ENCODE assay signal across 2 cellular contexts in the genomic region with DNA sequence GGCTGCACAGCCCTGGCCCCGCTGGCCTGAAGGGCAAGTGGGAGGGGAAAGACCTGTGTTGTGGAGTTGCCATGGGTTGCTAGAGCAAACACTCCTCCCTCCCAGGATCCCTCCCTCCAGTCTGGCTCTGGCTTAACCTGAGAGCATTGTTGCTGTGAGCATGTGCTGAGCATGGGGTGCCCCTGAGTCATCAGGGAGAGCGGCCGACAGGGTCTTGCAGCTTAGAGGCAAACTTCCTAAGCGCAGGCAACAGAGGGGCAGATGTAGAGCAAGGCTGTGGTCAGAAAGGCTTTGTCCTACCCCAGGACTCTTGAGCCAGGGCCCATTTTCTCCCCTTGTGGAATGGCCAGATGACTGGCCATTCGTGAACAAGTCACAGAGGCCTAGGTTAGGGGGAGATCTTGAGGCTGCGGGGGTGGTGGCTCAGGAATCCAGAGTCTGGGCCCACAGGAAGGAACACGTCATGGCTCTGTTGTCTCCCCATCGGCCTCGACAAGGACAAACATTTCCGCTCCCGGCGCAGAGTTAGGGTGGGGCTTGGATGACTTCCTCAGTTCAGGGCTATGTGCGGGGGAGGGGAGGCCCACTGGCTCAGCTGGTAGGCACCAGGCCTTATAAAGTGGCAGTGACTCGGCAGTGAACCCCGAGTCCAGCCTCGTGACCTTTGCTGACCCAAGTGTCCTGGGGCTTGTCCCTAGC.
A peak's percentile ranks its signal among the peaks of the same experiment; 100 is the strongest.
TF ChIP-seq lines count a peak whose summit lies in the region.

No MANE protein-coding gene starts in this region.

TF ChIP-seq in HEK293, 187 proteins besides CTCF, POLR2A, EP300 and RAD21 (continued from another document and continues in another):
- TF ChIP-seq, protein P1, sequence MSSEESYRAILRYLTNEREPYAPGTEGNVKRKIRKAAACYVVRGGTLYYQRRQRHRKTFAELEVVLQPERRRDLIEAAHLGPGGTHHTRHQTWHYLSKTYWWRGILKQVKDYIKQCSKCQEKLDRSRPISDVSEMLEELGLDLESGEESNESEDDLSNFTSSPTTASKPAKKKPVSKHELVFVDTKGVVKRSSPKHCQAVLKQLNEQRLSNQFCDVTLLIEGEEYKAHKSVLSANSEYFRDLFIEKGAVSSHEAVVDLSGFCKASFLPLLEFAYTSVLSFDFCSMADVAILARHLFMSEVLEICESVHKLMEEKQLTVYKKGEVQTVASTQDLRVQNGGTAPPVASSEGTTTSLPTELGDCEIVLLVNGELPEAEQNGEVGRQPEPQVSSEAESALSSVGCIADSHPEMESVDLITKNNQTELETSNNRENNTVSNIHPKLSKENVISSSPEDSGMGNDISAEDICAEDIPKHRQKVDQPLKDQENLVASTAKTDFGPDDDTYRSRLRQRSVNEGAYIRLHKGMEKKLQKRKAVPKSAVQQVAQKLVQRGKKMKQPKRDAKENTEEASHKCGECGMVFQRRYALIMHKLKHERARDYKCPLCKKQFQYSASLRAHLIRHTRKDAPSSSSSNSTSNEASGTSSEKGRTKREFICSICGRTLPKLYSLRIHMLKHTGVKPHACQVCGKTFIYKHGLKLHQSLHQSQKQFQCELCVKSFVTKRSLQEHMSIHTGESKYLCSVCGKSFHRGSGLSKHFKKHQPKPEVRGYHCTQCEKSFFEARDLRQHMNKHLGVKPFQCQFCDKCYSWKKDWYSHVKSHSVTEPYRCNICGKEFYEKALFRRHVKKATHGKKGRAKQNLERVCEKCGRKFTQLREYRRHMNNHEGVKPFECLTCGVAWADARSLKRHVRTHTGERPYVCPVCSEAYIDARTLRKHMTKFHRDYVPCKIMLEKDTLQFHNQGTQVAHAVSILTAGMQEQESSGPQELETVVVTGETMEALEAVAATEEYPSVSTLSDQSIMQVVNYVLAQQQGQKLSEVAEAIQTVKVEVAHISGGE (tag by site-specific recombination; conservative IDR thresholded peaks at IDR 0.05; ENCODE audit: low read depth): peak; percentile 40; the same call in 1 of the 2 replicates
- TF ChIP-seq MYNN (tag by site-specific recombination; IDR thresholded peaks at IDR 0.05; ENCODE audit: borderline replicate concordance) (no peak), KLF9 (tag by site-specific recombination; IDR thresholded peaks at IDR 0.05; ENCODE audit: low read depth) (no peak), ZNF391 (tag by site-specific recombination; IDR thresholded peaks at IDR 0.05; ENCODE audit: borderline replicate concordance, low read depth) (no peak), GLIS2 (tag by site-specific recombination; IDR thresholded peaks at IDR 0.05) (peak; percentile 89), ZNF514 (tag by site-specific recombination; IDR thresholded peaks at IDR 0.05) (no peak), SALL2 (tag by site-specific recombination; IDR thresholded peaks at IDR 0.05; ENCODE audit: borderline replicate concordance) (no peak), ZNF2 (tag by site-specific recombination; IDR thresholded peaks at IDR 0.05) (0 out of 2 replicates have a peak, but pooled peaks have one; percentile 38), ZNF324 (tag by site-specific recombination; IDR thresholded peaks at IDR 0.05) (peak; percentile 86), ZNF426 (tag by site-specific recombination; IDR thresholded peaks at IDR 0.05) (no peak), ZNF112 (tag by site-specific recombination; IDR thresholded peaks at IDR 0.05) (no peak), BCL11B (tag by site-specific recombination; IDR thresholded peaks at IDR 0.05; ENCODE audit: low read depth) (0 out of 2 replicates have a peak, but pooled peaks have one; percentile 11), ZNF629 (tag by site-specific recombination; IDR thresholded peaks at IDR 0.05) (peak; percentile 89)
- TF ChIP-seq, protein P2, sequence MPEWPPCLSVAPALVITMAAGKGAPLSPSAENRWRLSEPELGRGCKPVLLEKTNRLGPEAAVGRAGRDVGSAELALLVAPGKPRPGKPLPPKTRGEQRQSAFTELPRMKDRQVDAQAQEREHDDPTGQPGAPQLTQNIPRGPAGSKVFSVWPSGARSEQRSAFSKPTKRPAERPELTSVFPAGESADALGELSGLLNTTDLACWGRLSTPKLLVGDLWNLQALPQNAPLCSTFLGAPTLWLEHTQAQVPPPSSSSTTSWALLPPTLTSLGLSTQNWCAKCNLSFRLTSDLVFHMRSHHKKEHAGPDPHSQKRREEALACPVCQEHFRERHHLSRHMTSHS (tag by site-specific recombination; IDR thresholded peaks at IDR 0.05): no peak
- TF ChIP-seq, protein P3, sequence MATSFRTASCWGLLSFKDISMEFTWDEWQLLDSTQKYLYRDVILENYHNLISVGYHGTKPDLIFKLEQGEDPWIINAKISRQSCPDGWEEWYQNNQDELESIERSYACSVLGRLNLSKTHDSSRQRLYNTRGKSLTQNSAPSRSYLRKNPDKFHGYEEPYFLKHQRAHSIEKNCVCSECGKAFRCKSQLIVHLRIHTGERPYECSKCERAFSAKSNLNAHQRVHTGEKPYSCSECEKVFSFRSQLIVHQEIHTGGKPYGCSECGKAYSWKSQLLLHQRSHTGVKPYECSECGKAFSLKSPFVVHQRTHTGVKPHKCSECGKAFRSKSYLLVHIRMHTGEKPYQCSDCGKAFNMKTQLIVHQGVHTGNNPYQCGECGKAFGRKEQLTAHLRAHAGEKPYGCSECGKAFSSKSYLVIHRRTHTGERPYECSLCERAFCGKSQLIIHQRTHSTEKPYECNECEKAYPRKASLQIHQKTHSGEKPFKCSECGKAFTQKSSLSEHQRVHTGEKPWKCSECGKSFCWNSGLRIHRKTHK (tag by site-specific recombination; IDR thresholded peaks at IDR 0.05): no peak
- TF ChIP-seq, protein P4, sequence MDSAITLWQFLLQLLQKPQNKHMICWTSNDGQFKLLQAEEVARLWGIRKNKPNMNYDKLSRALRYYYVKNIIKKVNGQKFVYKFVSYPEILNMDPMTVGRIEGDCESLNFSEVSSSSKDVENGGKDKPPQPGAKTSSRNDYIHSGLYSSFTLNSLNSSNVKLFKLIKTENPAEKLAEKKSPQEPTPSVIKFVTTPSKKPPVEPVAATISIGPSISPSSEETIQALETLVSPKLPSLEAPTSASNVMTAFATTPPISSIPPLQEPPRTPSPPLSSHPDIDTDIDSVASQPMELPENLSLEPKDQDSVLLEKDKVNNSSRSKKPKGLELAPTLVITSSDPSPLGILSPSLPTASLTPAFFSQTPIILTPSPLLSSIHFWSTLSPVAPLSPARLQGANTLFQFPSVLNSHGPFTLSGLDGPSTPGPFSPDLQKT (IDR thresholded peaks at IDR 0.05; ENCODE audit: borderline replicate concordance, low read depth, low read length): no peak
- TF ChIP-seq, protein P5, sequence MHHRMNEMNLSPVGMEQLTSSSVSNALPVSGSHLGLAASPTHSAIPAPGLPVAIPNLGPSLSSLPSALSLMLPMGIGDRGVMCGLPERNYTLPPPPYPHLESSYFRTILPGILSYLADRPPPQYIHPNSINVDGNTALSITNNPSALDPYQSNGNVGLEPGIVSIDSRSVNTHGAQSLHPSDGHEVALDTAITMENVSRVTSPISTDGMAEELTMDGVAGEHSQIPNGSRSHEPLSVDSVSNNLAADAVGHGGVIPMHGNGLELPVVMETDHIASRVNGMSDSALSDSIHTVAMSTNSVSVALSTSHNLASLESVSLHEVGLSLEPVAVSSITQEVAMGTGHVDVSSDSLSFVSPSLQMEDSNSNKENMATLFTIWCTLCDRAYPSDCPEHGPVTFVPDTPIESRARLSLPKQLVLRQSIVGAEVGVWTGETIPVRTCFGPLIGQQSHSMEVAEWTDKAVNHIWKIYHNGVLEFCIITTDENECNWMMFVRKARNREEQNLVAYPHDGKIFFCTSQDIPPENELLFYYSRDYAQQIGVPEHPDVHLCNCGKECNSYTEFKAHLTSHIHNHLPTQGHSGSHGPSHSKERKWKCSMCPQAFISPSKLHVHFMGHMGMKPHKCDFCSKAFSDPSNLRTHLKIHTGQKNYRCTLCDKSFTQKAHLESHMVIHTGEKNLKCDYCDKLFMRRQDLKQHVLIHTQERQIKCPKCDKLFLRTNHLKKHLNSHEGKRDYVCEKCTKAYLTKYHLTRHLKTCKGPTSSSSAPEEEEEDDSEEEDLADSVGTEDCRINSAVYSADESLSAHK (tag by site-specific recombination; IDR thresholded peaks at IDR 0.05): no peak

TF ChIP-seq in HepG2, 621 proteins besides CTCF, POLR2A, EP300 and RAD21 (continued from another document and continues in another):
- TF ChIP-seq, protein P6, sequence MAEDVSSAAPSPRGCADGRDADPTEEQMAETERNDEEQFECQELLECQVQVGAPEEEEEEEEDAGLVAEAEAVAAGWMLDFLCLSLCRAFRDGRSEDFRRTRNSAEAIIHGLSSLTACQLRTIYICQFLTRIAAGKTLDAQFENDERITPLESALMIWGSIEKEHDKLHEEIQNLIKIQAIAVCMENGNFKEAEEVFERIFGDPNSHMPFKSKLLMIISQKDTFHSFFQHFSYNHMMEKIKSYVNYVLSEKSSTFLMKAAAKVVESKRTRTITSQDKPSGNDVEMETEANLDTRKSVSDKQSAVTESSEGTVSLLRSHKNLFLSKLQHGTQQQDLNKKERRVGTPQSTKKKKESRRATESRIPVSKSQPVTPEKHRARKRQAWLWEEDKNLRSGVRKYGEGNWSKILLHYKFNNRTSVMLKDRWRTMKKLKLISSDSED (CRISPR knock-in tag; IDR thresholded peaks at IDR 0.05): no peak
- TF ChIP-seq SMARCE1 (IDR thresholded peaks at IDR 0.05; ENCODE audit: borderline replicate concordance) (no peak), ZNF430 (CRISPR knock-in tag; IDR thresholded peaks at IDR 0.05) (peak; percentile 98), ZNF558 (CRISPR knock-in tag; IDR thresholded peaks at IDR 0.05; ENCODE audit: borderline replicate concordance) (peak; percentile 73; the same call in 1 of the 2 replicates), ZNF143 (CRISPR knock-in tag; IDR thresholded peaks at IDR 0.05) (peak; percentile 55; the same call in 1 of the 2 replicates), ELF1 (CRISPR knock-in tag; IDR thresholded peaks at IDR 0.05) (peak; percentile 53; the same call in 1 of the 2 replicates), ZNF282 (IDR thresholded peaks at IDR 0.05; ENCODE audit: partially characterized antibody) (no peak), SYNCRIP (IDR thresholded peaks at IDR 0.05; ENCODE audit: insufficient read depth, low read depth, low read length) (no peak), ZNF17 (CRISPR knock-in tag; IDR thresholded peaks at IDR 0.05) (0 out of 2 replicates have a peak, but pooled peaks have one; percentile 4), NBN (conservative IDR thresholded peaks at IDR 0.05) (no peak), FOXJ3 (CRISPR knock-in tag; IDR thresholded peaks at IDR 0.05; ENCODE audit: borderline replicate concordance) (peak; percentile 100), ATRX (CRISPR knock-in tag; IDR thresholded peaks at IDR 0.05; ENCODE audit: borderline replicate concordance) (no peak), ZNF749 (CRISPR knock-in tag; IDR thresholded peaks at IDR 0.05; ENCODE audit: borderline replicate concordance) (no peak; the same call in 1 of the 2 replicates), TBX3 (IDR thresholded peaks at IDR 0.05; ENCODE audit: borderline replicate concordance) (no peak; the same call in 1 of the 2 replicates), TCF7L2 (IDR thresholded peaks at IDR 0.05; ENCODE audit: low read depth, low read length) (no peak)
- TF ChIP-seq, protein P7, sequence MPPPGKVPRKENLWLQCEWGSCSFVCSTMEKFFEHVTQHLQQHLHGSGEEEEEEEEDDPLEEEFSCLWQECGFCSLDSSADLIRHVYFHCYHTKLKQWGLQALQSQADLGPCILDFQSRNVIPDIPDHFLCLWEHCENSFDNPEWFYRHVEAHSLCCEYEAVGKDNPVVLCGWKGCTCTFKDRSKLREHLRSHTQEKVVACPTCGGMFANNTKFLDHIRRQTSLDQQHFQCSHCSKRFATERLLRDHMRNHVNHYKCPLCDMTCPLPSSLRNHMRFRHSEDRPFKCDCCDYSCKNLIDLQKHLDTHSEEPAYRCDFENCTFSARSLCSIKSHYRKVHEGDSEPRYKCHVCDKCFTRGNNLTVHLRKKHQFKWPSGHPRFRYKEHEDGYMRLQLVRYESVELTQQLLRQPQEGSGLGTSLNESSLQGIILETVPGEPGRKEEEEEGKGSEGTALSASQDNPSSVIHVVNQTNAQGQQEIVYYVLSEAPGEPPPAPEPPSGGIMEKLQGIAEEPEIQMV (CRISPR knock-in tag; IDR thresholded peaks at IDR 0.05; ENCODE audit: low read depth): peak; percentile 68; the same call in 1 of the 2 replicates
- TF ChIP-seq, protein P8, sequence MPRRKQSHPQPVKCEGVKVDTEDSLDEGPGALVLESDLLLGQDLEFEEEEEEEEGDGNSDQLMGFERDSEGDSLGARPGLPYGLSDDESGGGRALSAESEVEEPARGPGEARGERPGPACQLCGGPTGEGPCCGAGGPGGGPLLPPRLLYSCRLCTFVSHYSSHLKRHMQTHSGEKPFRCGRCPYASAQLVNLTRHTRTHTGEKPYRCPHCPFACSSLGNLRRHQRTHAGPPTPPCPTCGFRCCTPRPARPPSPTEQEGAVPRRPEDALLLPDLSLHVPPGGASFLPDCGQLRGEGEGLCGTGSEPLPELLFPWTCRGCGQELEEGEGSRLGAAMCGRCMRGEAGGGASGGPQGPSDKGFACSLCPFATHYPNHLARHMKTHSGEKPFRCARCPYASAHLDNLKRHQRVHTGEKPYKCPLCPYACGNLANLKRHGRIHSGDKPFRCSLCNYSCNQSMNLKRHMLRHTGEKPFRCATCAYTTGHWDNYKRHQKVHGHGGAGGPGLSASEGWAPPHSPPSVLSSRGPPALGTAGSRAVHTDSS (CRISPR knock-in tag; conservative IDR thresholded peaks at IDR 0.05): no peak
- TF ChIP-seq, protein P9, sequence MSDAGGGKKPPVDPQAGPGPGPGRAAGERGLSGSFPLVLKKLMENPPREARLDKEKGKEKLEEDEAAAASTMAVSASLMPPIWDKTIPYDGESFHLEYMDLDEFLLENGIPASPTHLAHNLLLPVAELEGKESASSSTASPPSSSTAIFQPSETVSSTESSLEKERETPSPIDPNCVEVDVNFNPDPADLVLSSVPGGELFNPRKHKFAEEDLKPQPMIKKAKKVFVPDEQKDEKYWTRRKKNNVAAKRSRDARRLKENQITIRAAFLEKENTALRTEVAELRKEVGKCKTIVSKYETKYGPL (CRISPR knock-in tag; IDR thresholded peaks at IDR 0.05): no peak
- TF ChIP-seq, protein P10, sequence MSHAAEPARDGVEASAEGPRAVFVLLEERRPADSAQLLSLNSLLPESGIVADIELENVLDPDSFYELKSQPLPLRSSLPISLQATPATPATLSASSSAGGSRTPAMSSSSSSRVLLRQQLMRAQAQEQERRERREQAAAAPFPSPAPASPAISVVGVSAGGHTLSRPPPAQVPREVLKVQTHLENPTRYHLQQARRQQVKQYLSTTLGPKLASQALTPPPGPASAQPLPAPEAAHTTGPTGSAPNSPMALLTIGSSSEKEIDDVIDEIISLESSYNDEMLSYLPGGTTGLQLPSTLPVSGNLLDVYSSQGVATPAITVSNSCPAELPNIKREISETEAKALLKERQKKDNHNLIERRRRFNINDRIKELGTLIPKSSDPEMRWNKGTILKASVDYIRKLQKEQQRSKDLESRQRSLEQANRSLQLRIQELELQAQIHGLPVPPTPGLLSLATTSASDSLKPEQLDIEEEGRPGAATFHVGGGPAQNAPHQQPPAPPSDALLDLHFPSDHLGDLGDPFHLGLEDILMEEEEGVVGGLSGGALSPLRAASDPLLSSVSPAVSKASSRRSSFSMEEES (CRISPR knock-in tag; IDR thresholded peaks at IDR 0.05): peak; percentile 83
- TF ChIP-seq, protein P11, sequence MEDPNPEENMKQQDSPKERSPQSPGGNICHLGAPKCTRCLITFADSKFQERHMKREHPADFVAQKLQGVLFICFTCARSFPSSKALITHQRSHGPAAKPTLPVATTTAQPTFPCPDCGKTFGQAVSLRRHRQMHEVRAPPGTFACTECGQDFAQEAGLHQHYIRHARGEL (CRISPR knock-in tag; IDR thresholded peaks at IDR 0.05): no peak
- TF ChIP-seq, protein P12, sequence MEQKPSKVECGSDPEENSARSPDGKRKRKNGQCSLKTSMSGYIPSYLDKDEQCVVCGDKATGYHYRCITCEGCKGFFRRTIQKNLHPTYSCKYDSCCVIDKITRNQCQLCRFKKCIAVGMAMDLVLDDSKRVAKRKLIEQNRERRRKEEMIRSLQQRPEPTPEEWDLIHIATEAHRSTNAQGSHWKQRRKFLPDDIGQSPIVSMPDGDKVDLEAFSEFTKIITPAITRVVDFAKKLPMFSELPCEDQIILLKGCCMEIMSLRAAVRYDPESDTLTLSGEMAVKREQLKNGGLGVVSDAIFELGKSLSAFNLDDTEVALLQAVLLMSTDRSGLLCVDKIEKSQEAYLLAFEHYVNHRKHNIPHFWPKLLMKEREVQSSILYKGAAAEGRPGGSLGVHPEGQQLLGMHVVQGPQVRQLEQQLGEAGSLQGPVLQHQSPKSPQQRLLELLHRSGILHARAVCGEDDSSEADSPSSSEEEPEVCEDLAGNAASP (CRISPR knock-in tag; IDR thresholded peaks at IDR 0.05; ENCODE audit: borderline replicate concordance): 0 out of 2 replicates have a peak, but pooled peaks have one; percentile 28
